23 cellular contexts compared by ENCODE assay signal in the genomic region with DNA sequence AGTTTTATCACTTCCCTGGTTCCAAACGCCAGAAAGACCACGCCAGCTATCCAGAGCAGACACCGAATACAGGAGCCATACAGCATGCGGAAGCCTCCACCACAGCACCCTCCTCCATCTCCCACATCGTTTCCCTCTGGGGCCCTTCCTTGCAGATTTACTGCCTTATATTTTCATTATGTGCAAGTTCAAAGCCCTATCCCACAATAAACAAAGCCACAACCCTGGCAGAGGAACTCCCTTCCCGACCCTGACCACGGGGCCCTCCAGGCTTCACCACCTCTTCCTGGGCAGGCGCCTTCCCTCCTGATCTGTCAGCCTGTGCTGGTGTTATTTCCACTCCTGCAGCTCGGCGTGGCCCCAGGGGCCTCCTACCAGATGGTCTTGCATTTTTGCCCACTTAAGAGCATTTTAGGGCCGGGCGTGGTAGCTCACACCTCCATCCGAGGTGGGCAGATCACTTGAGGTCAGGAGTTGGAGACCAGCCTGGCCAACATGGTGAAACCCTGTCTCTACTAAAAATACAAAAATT. TPM values are rescaled to one million over a fixed set of nuclear protein-coding genes. Genes with fewer than 3 reads are reported as not detected.
"Had no signal": no experiment of that assay in that cellular context is flagged by ENCODE, and none has a peak within 500 bp of the region (broad histone marks: within the 10 kb centered on the region; RNA-seq: fewer than 3 reads in every experiment).

No MANE protein-coding gene starts in this region.

- H3K4me2 ChIP-seq: hepatocyte had no signal

- H3K27ac Mint-ChIP-seq: naive B cell; nephron; stimulated activated memory B cell treated with anti-CD40 and anti-IgM and Interleukin-4, amounts not matched to agents 10 μg/mL and 1 μg/mL and 100 μg/mL, for 72 hours; stimulated activated naive CD8-positive, alpha-beta T cell treated with anti-CD3 and anti-CD28 coated beads, Interleukin-15, Interleukin-2, amounts not matched to agents 100 ng/mL and 50 ng/mL, for 24 hours had no signal

- H3K9me3 ChIP-seq: esophagus squamous epithelium, neutrophil, spleen, tibial artery, upper lobe of left lung, uterus had no signal

- H3K4me3 Mint-ChIP-seq: naive B cell; nephron; stimulated activated memory B cell treated with anti-CD40 and anti-IgM and Interleukin-4, amounts not matched to agents 10 μg/mL and 1 μg/mL and 100 μg/mL, for 72 hours; stimulated activated naive CD8-positive, alpha-beta T cell treated with anti-CD3 and anti-CD28 coated beads, Interleukin-15, Interleukin-2, amounts not matched to agents 100 ng/mL and 50 ng/mL, for 24 hours had no signal

- H3K27ac ChIP-seq: esophagus squamous epithelium, foreskin keratinocyte, hepatocyte, neutrophil, spleen, tibial artery, upper lobe of left lung, uterus had no signal

- H3K27me3 ChIP-seq: hepatocyte, spleen, tibial artery, upper lobe of left lung, uterus had no signal

- H3K9me3 Mint-ChIP-seq: stimulated activated naive CD8-positive, alpha-beta T cell treated with anti-CD3 and anti-CD28 coated beads, Interleukin-15, Interleukin-2, amounts not matched to agents 100 ng/mL and 50 ng/mL, for 24 hours had no signal

- H3K4me1 ChIP-seq: esophagus squamous epithelium, foreskin keratinocyte, spleen, tibial artery, upper lobe of left lung, uterus had no signal

- H3K4me3 ChIP-seq: esophagus squamous epithelium, hepatocyte, spleen, tibial artery, upper lobe of left lung, uterus had no signal

- DNase-seq: dermis blood vessel endothelial cell; esophagus squamous epithelium; foreskin keratinocyte; head of caudate nucleus; left colon; mesendoderm; naive B cell; spleen; stimulated activated CD4-positive, alpha-beta T cell treated with anti-CD3 and anti-CD28 coated beads, Interleukin-15, amount 100 ng/mL, for 24 hours; stimulated activated CD4-positive, alpha-beta T cell treated with anti-CD3 and anti-CD28 coated beads, Interleukin-1b, Interleukin-23, amount 100 ng/mL, for 48 hours; stimulated activated CD4-positive, alpha-beta T cell treated with anti-CD3 and anti-CD28 coated beads, Interleukin-4, amount 100 ng/mL, for 24 hours; tibial artery; uterus had no signal

- H3K4me1 Mint-ChIP-seq: nephron; stimulated activated memory B cell treated with anti-CD40 and anti-IgM and Interleukin-4, amounts not matched to agents 10 μg/mL and 1 μg/mL and 100 μg/mL, for 72 hours had no signal

- H3K36me3 Mint-ChIP-seq: stimulated activated memory B cell treated with anti-CD40 and anti-IgM and Interleukin-4, amounts not matched to agents 10 μg/mL and 1 μg/mL and 100 μg/mL, for 72 hours had no signal

- H3K36me3 ChIP-seq: esophagus squamous epithelium, neutrophil, spleen, tibial artery, upper lobe of left lung, uterus had no signal

- ATAC-seq: foreskin keratinocyte; left colon; sciatic nerve; stimulated activated memory B cell treated with anti-CD40 and anti-IgM and Interleukin-4, amounts not matched to agents 10 μg/mL and 1 μg/mL and 100 μg/mL, for 72 hours had no signal

RNA-seq across cellular contexts. Expression of a gene that starts 22.9 kb away (rescaled TPM):
- total RNA-seq: dermis blood vessel endothelial cell, lung microvascular endothelial cell, osteoblast, skeletal muscle tissue, spleen had no signal
